8 cellular contexts compared by ENCODE assay signal in the genomic region with DNA sequence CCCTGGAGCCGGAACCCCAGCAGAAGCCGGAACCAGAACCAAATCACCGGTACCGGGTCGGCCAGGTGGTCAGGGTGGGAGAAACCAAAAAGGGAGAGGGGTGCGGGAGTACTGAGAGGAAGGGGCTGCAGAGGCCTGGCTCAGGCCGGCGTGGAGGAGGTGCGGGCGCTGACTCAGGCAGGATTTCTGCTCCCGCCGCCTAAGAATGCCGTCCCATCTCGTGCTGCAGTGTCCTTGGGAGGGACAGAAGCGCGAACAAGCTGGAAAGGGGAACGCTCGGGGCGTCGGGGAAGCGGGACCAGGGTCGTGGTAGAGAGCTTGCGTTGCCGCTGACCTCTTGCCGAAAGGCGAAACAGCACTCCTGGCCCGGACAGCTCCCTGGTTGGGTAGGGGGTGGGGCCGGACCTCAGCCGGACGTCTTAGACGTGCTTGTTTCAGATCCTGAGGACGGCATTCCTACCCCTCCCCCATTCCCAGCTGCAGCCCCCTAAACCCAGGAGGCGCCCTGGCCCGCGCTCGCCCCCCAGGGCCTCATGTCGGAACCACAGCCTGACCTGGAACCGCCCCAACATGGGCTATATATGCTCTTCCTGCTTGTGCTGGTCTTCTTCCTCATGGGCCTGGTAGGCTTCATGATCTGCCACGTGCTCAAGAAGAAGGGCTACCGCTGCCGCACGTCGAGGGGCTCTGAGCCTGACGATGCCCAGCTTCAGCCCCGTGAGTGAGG. TPM values are rescaled to one million over a fixed set of nuclear protein-coding genes. Genes with fewer than 3 reads are reported as not detected.
DNase-seq lines count a peak whose midpoint lies in the region; ATAC-seq, FAIRE-seq and TF ChIP-seq lines count a peak whose summit lies in the region.

No MANE protein-coding gene starts in this region.

- ATAC-seq in GM18508 (IDR thresholded peaks at IDR 0.05; ENCODE audit: insufficient read depth, unreplicated experiment) (peak; percentile 28), gastrocnemius medialis (no peak)

- WGBS in hepatocyte (ENCODE audit: low lambda C conversion rate, missing lambda C conversion rate) = 8% methylated on average over 39 of the region's 45 CpGs

- H3K4me1 ChIP-seq in ascending aorta (peaks cover 10 to 22% of the 10 kb centered on the region in 2 donors), hepatocyte (ENCODE audit: insufficient read depth) (peaks cover 19% of the 10 kb centered on the region), gastrocnemius medialis (peaks cover 17 to 22% of the 10 kb centered on the region in 2 donors)

- no peaks in the 10 kb centered on the region for H3K27me3 ChIP-seq in ascending aorta
- H3K27me3 ChIP-seq in hepatocyte = no peaks in the 10 kb centered on the region
- H3K27me3 ChIP-seq in gastrocnemius medialis = peaks cover 5 to 16% (median 12%) of the 10 kb centered on the region in 3 donors

- intact Hi-C loops in ascending aorta (cut with DNase I) (loop anchor here (2.0 to 5.0 kb wide), 3 partner anchors 13 to 46 kb away; a partner anchor contains a TSS), gastrocnemius medialis (cut with DNase I; ENCODE audit: low total_unique reads) (no loop called here)

- H3K9me3 ChIP-seq in ascending aorta (no peaks in the 10 kb centered on the region), hepatocyte (ENCODE audit: low read depth) (no peaks in the 10 kb centered on the region), gastrocnemius medialis (no peaks in the 10 kb centered on the region)

- peak overlapping the region; percentile 94 for H2AFZ ChIP-seq in hepatocyte

- no peak for TF ChIP-seq POLR2A in gastrocnemius medialis (IDR thresholded peaks at IDR 0.05)

- in situ Hi-C loops in gastrocnemius medialis (cut with MboI; ENCODE audit: low sequenced_read_pairs in 4 of 4) = no loop called here

- H3K36me3 ChIP-seq in ascending aorta = peaks cover 0 to 11% of the 10 kb centered on the region in 2 donors
- H3K36me3 ChIP-seq in hepatocyte (replicated peaks; ENCODE audit: insufficient read depth, low read depth) = no peaks in the 10 kb centered on the region
- no peaks in the 10 kb centered on the region for H3K36me3 ChIP-seq in gastrocnemius medialis

- H3K79me2 ChIP-seq in hepatocyte = peaks cover 37% of the 10 kb centered on the region

- no peaks in the 10 kb centered on the region for H3K9me2 ChIP-seq in hepatocyte (replicated peaks; ENCODE audit: insufficient read depth)

- TF ChIP-seq CTCF in 22Rv1 (IDR thresholded peaks at IDR 0.05) = peak; percentile 53
- TF ChIP-seq CTCF in ascending aorta (IDR thresholded peaks at IDR 0.05) = peak in 2 of 3 experiments; percentile 20 to 26
- peak; percentile 34 for TF ChIP-seq CTCF in hepatocyte (IDR thresholded peaks at IDR 0.05; ENCODE audit: poor library complexity)
- TF ChIP-seq CTCF in gastrocnemius medialis (IDR thresholded peaks at IDR 0.05 in 4 of 5, conservative IDR thresholded peaks at IDR 0.05 in 1 of 5) = peak in 3 of 5 experiments; percentile 18 to 29 (median 27)

- H3K4me3 ChIP-seq in ascending aorta = peak overlapping the region; percentile 81 to 82
- peak overlapping the region; percentile 54 for H3K4me3 ChIP-seq in hepatocyte
- peak overlapping the region; percentile 64 to 91 (median 88) for H3K4me3 ChIP-seq in gastrocnemius medialis

- H3K27ac ChIP-seq in 22Rv1 (peak overlapping the region; percentile 88), ascending aorta (no peak overlapping the region), hepatocyte (peak overlapping the region; percentile 78), gastrocnemius medialis (peak overlapping the region in 1 of 4 donors; percentile 83)

- H4K20me1 ChIP-seq in hepatocyte (ENCODE audit: insufficient read depth, poor library complexity, severe bottlenecking) = peaks cover 10% of the 10 kb centered on the region

- FAIRE-seq in HTR-8/SVneo (lab: Jason Lieb, UNC) = no peak

- DNase-seq in HTR-8/SVneo (ENCODE audit: insufficient read length, low spot score) (peak; percentile 59), T-helper 1 cell (peak; percentile 15 to 69 (median 38)), ascending aorta (ENCODE audit: low spot score in 2 of 2) (peak in 1 of 2 donors; percentile 78), hepatocyte (ENCODE audit: low spot score) (peak; percentile 82), gastrocnemius medialis (peak in 1 of 2 donors; percentile 37), KG1 (lab: John Stamatoyannopoulos, UW) (no peak)

- peak overlapping the region; percentile 99 for H3K4me2 ChIP-seq in hepatocyte

RNA-seq across cellular contexts. Expression of a gene that starts 1.1 kb away (rescaled TPM):
- total RNA-seq in ascending aorta (1.4 TPM), hepatocyte (7.6 and 16.9 TPM in 2 replicates), gastrocnemius medialis (1 to 10 TPM in 1 of 4 donors, under 1 TPM in 1, not detected in 2; 0.16 to 1.1 TPM)
- 17.3 and 19.9 TPM in 2 replicates for polyA plus RNA-seq in hepatocyte

RNA-seq across cellular contexts. Expression of a gene that starts 1.2 kb away (rescaled TPM):
- total RNA-seq in ascending aorta (43.4 TPM), hepatocyte (50.1 and 53.5 TPM in 2 replicates), gastrocnemius medialis (10 to 100 TPM; 29.8 to 40.7 (median 35.7) TPM)
- 74.0 and 81.9 TPM in 2 replicates for polyA plus RNA-seq in hepatocyte

RNA-seq across cellular contexts. Expression of a gene that starts 13.4 kb away (rescaled TPM):
- total RNA-seq in ascending aorta (127 TPM), hepatocyte (14.1 and 18.0 TPM in 2 replicates), gastrocnemius medialis (1 to 10 TPM in 1 of 4 donors, under 1 TPM in 3; 0.32 to 2.6 (median 0.65) TPM)
- polyA plus RNA-seq in hepatocyte = 25.9 and 27.4 TPM in 2 replicates

RNA-seq across cellular contexts. Expression of a gene that starts 19.1 kb away (rescaled TPM):
- total RNA-seq in ascending aorta (65.8 TPM), hepatocyte (37.7 and 62.4 TPM in 2 replicates), gastrocnemius medialis (100 to 1,000 TPM in 3 of 4 donors, 10 to 100 TPM in 1; 98.3 to 324 (median 214) TPM)
- polyA plus RNA-seq in hepatocyte = 56.6 and 59.0 TPM in 2 replicates

RNA-seq across cellular contexts. Expression of a gene that starts 44.2 kb away (rescaled TPM):
- total RNA-seq in ascending aorta = 55.5 TPM
- total RNA-seq in hepatocyte = 4.9 and 5.1 TPM in 2 replicates
- polyA plus RNA-seq in hepatocyte = 8.4 and 8.6 TPM in 2 replicates
- 1 to 10 TPM; 1.6 to 5.5 (median 3.0) TPM for total RNA-seq in gastrocnemius medialis

Comparison
In these comparisons a context has a peak if more than half of its experiments do, and no peak if none do; other contexts are left out.
1. H3K27ac ChIP-seq: peak in 22Rv1 (single experiment) and hepatocyte (single experiment); none in ascending aorta (0 of 2).
2. Peak in every context shown above with its lines, with median percentiles within 50 percentile points of each other: CTCF ChIP-seq and H3K4me3 ChIP-seq.